ENCODE assay signal across 8 cellular contexts in the genomic region with DNA sequence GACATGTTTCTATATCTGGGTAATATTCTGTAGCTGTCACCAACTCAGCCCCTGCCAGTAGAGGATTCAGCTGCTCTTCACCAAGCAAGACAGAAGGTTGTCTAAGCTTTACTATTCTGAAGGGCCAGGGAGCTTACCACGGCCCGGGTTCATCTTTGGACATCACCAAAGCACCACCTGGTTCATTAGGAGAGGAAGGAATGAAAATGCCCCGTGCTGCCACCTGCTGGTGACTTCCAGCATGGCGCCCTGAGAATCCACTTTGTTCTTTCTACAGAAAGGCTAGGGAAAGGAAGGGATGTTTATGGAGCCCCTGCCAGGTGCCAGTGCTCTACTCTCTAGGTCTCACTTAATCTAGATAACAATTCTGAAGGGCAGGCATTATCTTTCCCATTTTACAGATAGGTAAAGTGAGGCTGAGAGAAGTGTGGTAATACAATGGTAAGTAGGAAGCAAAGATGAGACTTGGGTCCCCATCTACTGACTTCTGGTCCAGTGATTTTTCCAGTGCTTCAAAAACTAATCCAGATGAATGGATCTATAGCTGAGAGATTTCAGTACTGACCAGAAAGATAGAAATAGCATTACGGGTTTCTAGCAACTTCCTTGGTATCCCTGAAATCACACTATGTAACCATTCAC.
DNase-seq lines count a peak whose midpoint lies in the region; ATAC-seq, FAIRE-seq and TF ChIP-seq lines count a peak whose summit lies in the region.

No MANE protein-coding gene starts in this region.

- no peak for TF ChIP-seq POLR2A in H1 (IDR thresholded peaks at IDR 0.05; ENCODE audit: control extremely low read depth in 1 of 2, low read depth in 2 of 2, low read length in 2 of 2)

- no peaks in the 10 kb centered on the region for H4K20me1 ChIP-seq in H1 (replicated peaks in 1 of 2; ENCODE audit: control insufficient read depth in 1 of 2, insufficient read depth in 2 of 2, low read length in 2 of 2)

- H2AFZ ChIP-seq in H1 (ENCODE audit: low read length), result no peak overlapping the region

- no peaks in the 10 kb centered on the region for H3K79me2 ChIP-seq in H1 (ENCODE audit: control insufficient read depth in 1 of 2, insufficient read depth in 2 of 2, low read length in 2 of 2)

- no peak overlapping the region for H2BK20ac ChIP-seq in H1 (ENCODE audit: low read length)

- no peak overlapping the region for H3K27ac ChIP-seq in H1 (ENCODE audit: low read depth, low read length)

- H4K5ac ChIP-seq in H1 (ENCODE audit: insufficient read length, low read depth, low read length), result no peak overlapping the region

- no peak overlapping the region for H3K56ac ChIP-seq in H1 (replicated peaks; ENCODE audit: insufficient read length, low read depth, low read length)

- ATAC-seq in HG02885 (IDR thresholded peaks at IDR 0.05; ENCODE audit: poor library complexity, unreplicated experiment), result peak; percentile 81

- no peak overlapping the region for H3K4me3 ChIP-seq in H1 (ENCODE audit: extremely low read depth in 1 of 4, insufficient read depth in 2 of 4, low read depth in 3 of 4, low read length in 4 of 4)

- 56% methylated on average over 5 of the region's 5 CpGs; no CpG with 5 or more reads in 1 of the 2 experiments for WGBS in H1 (ENCODE audit: extremely low coverage in 1 of 2, insufficient coverage in 1 of 2, insufficient read length in 1 of 2, insufficient replicate concordance in 2 of 2, low coverage in 1 of 2, low lambda C conversion rate in 2 of 2, missing lambda C conversion rate in 1 of 2), 2 experiments

- TF ChIP-seq CTCF in H1 (IDR thresholded peaks at IDR 0.05; ENCODE audit: control extremely low read depth in 1 of 3, insufficient read depth in 1 of 3, low read depth in 1 of 3, low read length in 3 of 3), result peak; percentile 78 to 89 (median 84)

- CTCF ChIA-PET in H1 (lab: Charles Lee; ENCODE audit: partially characterized antibody), result interaction anchor here (0.6 to 11.4 kb wide), 50 partner anchors 8 to 1912 kb away, joined by 3 to 203 read pairs (median 4); no protein-coding TSS in a partner anchor

- H4K91ac ChIP-seq in H1 (replicated peaks; ENCODE audit: insufficient read length, low read length), result no peak overlapping the region

- no peak overlapping the region for H3K18ac ChIP-seq in H1 (ENCODE audit: extremely low read depth, low read length)

- TF ChIP-seq RAD21 in H1 (IDR thresholded peaks at IDR 0.05 in 1 of 2, conservative IDR thresholded peaks at IDR 0.05 in 1 of 2; ENCODE audit: low read depth in 2 of 2, low read length in 2 of 2), result peak; percentile 64 to 77

- DNase-seq in activated gamma-delta T cell treated with Interleukin-2 at 50 U/mL for 16 hours (peak; percentile 38), activated gamma-delta T cell (lab: John Stamatoyannopoulos, UW) (no peak), NCI-H2171 (lab: John Stamatoyannopoulos, UW) (peak; percentile 30), H1 (ENCODE audit: low read depth in 1 of 2, low spot score in 2 of 2) (peak in 1 of 2 experiments; percentile 97), myocyte (ENCODE audit: low read depth) (peak; percentile 66), superior temporal gyrus (ENCODE audit: extremely low spot score) (peak; percentile 87)
- DNase-seq in activated CD4-positive, alpha-beta T cell treated with anti-CD3 and anti-CD28 coated beads, Interleukin-2, amount 50 U/mL, for 24 hours (ENCODE audit: low read depth in 1 of 2, low spot score in 1 of 2), result peak; percentile 19 to 37

- no peak overlapping the region for H3K4me2 ChIP-seq in H1 (ENCODE audit: insufficient read depth in 1 of 2, low read depth in 2 of 2, low read length in 2 of 2)

- no peaks in the 10 kb centered on the region for H3K27me3 ChIP-seq in H1 (replicated peaks in 1 of 4; ENCODE audit: control insufficient read depth in 3 of 4, extremely low read depth in 1 of 4, insufficient read depth in 3 of 4, low read length in 3 of 4)

- H2AK5ac ChIP-seq in H1 (ENCODE audit: low read depth, low read length), result no peak overlapping the region

- no peak overlapping the region for H2BK5ac ChIP-seq in H1 (ENCODE audit: low read depth, low read length)

- H3K14ac ChIP-seq in H1 (ENCODE audit: insufficient read length), result no peak overlapping the region

- H3K4me1 ChIP-seq in H1 (replicated peaks in 1 of 4; ENCODE audit: control insufficient read depth in 3 of 4, insufficient read depth in 4 of 4, low read length in 3 of 4), result no peaks in the 10 kb centered on the region

- no peak overlapping the region for H2BK15ac ChIP-seq in H1 (ENCODE audit: low read length)

- no peak overlapping the region for H2BK120ac ChIP-seq in H1 (replicated peaks; ENCODE audit: low read depth, low read length)

- peak; percentile 62 for FAIRE-seq in H1 (lab: Jason Lieb, UNC)

- no peaks in the 10 kb centered on the region for H3K9me3 ChIP-seq in H1 (ENCODE audit: insufficient read depth in 2 of 2, low read depth in 1 of 2, low read length in 1 of 2)

- H3K36me3 ChIP-seq in H1 (ENCODE audit: control insufficient read depth in 2 of 4, insufficient read depth in 4 of 4, low read length in 3 of 4), result no peaks in the 10 kb centered on the region

- peak overlapping the region; percentile 26; the same call in 1 of the 2 replicates for H4K8ac ChIP-seq in H1 (ENCODE audit: extremely low read depth, insufficient read depth, low read length)

- H2BK12ac ChIP-seq in H1 (ENCODE audit: low read depth, low read length), result no peak overlapping the region

- no peak for TF ChIP-seq EP300 in H1 (IDR thresholded peaks at IDR 0.05; ENCODE audit: borderline replicate concordance in 1 of 2, low read depth in 2 of 2, low read length in 2 of 2)

- H3K4ac ChIP-seq in H1 (replicated peaks; ENCODE audit: insufficient read length, low read depth, low read length), result no peak overlapping the region

- H3K23me2 ChIP-seq in H1 (ENCODE audit: low read depth, low read length), result no peaks in the 10 kb centered on the region

- no peaks in the 10 kb centered on the region for H3K79me1 ChIP-seq in H1 (ENCODE audit: low read depth, low read length)

- no peak overlapping the region for H3K23ac ChIP-seq in H1 (ENCODE audit: insufficient read length)

- POLR2A ChIA-PET in H1 (lab: Charles Lee; ENCODE audit: partially characterized antibody), result no interaction called here

- no peak overlapping the region for H3K9ac ChIP-seq in H1 (replicated peaks in 1 of 4; ENCODE audit: extremely low read depth in 1 of 4, low read depth in 3 of 4, low read length in 3 of 4)

TF ChIP-seq in H1, 55 proteins besides CTCF, POLR2A, EP300 and RAD21 (continues in another document):
- no peak for TF ChIP-seq NANOG (IDR thresholded peaks at IDR 0.05; ENCODE audit: insufficient read depth, low read depth, low read length, poor library complexity, severe bottlenecking)
- TF ChIP-seq ATF2 (IDR thresholded peaks at IDR 0.05; ENCODE audit: low read length), result no peak
- no peak for TF ChIP-seq JUN (IDR thresholded peaks at IDR 0.05; ENCODE audit: low read depth, low read length)
- no peak for TF ChIP-seq SRF (IDR thresholded peaks at IDR 0.05; ENCODE audit: low read depth, low read length)
- TF ChIP-seq, protein P1, sequence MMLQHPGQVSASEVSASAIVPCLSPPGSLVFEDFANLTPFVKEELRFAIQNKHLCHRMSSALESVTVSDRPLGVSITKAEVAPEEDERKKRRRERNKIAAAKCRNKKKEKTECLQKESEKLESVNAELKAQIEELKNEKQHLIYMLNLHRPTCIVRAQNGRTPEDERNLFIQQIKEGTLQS (IDR thresholded peaks at IDR 0.05; ENCODE audit: insufficient read depth, low read depth, low read length), result no peak
- TF ChIP-seq, protein P2, sequence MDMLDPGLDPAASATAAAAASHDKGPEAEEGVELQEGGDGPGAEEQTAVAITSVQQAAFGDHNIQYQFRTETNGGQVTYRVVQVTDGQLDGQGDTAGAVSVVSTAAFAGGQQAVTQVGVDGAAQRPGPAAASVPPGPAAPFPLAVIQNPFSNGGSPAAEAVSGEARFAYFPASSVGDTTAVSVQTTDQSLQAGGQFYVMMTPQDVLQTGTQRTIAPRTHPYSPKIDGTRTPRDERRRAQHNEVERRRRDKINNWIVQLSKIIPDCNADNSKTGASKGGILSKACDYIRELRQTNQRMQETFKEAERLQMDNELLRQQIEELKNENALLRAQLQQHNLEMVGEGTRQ (IDR thresholded peaks at IDR 0.05; ENCODE audit: low read length), result no peak
- TF ChIP-seq TEAD4 (IDR thresholded peaks at IDR 0.05; ENCODE audit: low read depth, low read length), result no peak
- TF ChIP-seq SIX5 (IDR thresholded peaks at IDR 0.05; ENCODE audit: low read depth, low read length), result no peak
- TF ChIP-seq BACH1 (IDR thresholded peaks at IDR 0.05; ENCODE audit: low read length), result no peak
- no peak for TF ChIP-seq CHD2 (IDR thresholded peaks at IDR 0.05; ENCODE audit: low read length)
- TF ChIP-seq PHF8 (conservative IDR thresholded peaks at IDR 0.05; ENCODE audit: low read depth, low read length), result no peak
